ENCODE assay signal across 24 cellular contexts in the genomic region with DNA sequence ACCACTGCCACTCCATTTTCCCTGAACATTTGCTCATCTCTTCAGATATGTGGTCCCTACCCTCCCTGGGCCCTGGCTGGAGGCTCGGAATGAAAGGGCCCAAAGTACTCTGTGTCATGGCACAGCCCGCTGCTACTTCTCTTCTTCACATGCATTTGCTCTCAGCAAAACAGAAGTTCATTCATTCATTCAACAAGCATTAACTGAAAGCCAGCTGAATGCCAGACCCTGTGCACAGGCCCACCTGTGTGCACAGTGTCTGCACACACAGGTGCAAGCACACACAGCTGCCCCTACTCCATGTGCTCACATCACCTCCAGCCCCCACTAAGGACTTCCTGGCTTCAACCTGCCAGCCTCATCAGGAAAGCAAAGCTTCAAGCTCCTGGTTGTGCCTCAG. TPM values are rescaled to one million over a fixed set of nuclear protein-coding genes. Genes with fewer than 3 reads are reported as not detected.
DNase-seq lines count a peak whose midpoint lies in the region; ATAC-seq and TF ChIP-seq lines count a peak whose summit lies in the region.
"Had no signal": no experiment of that assay in that cellular context is flagged by ENCODE, and none has a peak within 500 bp of the region (broad histone marks: within the 10 kb centered on the region; RNA-seq: fewer than 3 reads in every experiment).

No MANE protein-coding gene starts in this region.

- H3K4me3 ChIP-seq in left ventricle myocardium inferior = peak overlapping the region; percentile 41
- H3K4me3 ChIP-seq in OCI-LY7 (ENCODE audit: low read depth, low read length, poor library complexity, severe bottlenecking) = no peak overlapping the region
- peak overlapping the region in 2 of 3 donors; percentile 15 to 35 for H3K4me3 ChIP-seq in skeletal muscle tissue (ENCODE audit: low read length in 3 of 3)
- H3K4me3 ChIP-seq: GM12878, GM23338, Peyer's patch had no signal

- TF ChIP-seq CTCF in left ventricle myocardium inferior (IDR thresholded peaks at IDR 0.05; ENCODE audit: borderline replicate concordance) (no peak), OCI-LY7 (conservative IDR thresholded peaks at IDR 0.05; ENCODE audit: low read length) (no peak)

- H3K4me1 ChIP-seq in left ventricle myocardium inferior (peaks cover 24% of the 10 kb centered on the region), OCI-LY7 (ENCODE audit: insufficient read depth, low read length, poor library complexity, severe bottlenecking) (peaks cover 9% of the 10 kb centered on the region), skeletal muscle tissue (ENCODE audit: control insufficient read depth in 3 of 3, insufficient read depth in 3 of 3, low read length in 3 of 3) (peaks cover 11 to 33% (median 18%) of the 10 kb centered on the region in 3 donors)

- H2AFZ ChIP-seq in OCI-LY7 (ENCODE audit: low read length) = no peak overlapping the region
- H2AFZ ChIP-seq: GM23338 had no signal

- ATAC-seq in HG03159 (IDR thresholded peaks at IDR 0.05; ENCODE audit: unreplicated experiment) = no peak
- ATAC-seq: GM12878, GM23338 had no signal

- H3K27me3 ChIP-seq in left ventricle myocardium inferior (ENCODE audit: low read depth) = peaks cover 99% of the 10 kb centered on the region
- H3K27me3 ChIP-seq in skeletal muscle tissue (ENCODE audit: control insufficient read depth in 3 of 3, insufficient read depth in 3 of 3, low read length in 3 of 3) = peaks cover 15 to 42% (median 35%) of the 10 kb centered on the region in 3 donors

- DNase-seq in left ventricle myocardium inferior (no peak), cardiac septum (ENCODE audit: low spot score) (no peak), OCI-LY7 (ENCODE audit: low spot score) (peak; percentile 27), epidermal melanocyte (ENCODE audit: insufficient read length, low spot score) (peak; percentile 5), NCI-H2171 treated with DMSO at 0.1 percent for 48 hours (lab: John Stamatoyannopoulos, UW) (no peak), G401 (ENCODE audit: low spot score) (no peak)
- DNase-seq: C1 segment of cervical spinal cord; CD4-positive, alpha-beta memory T cell; GDM1; HCEC 1CT; NCI-H1092; NCI-H1417 treated with DMSO at 0.1 percent for 48 hours; NCI-H1694 treated with DMSO at 0.1 percent for 48 hours; NCI-H2081; NCI-H524; OCI-M1; Peyer's patch; SIG-M5; SK-N-SH; SW 1271 had no signal

- no peaks in the 10 kb centered on the region for H3K36me3 ChIP-seq in left ventricle myocardium inferior
- H3K36me3 ChIP-seq in OCI-LY7 (ENCODE audit: insufficient read depth, low read length) = no peaks in the 10 kb centered on the region
- no peaks in the 10 kb centered on the region for H3K36me3 ChIP-seq in skeletal muscle tissue (ENCODE audit: control insufficient read depth in 3 of 3, insufficient read depth in 3 of 3, low read length in 3 of 3)
- H3K36me3 ChIP-seq: Peyer's patch had no signal

- H3K27ac ChIP-seq in left ventricle myocardium inferior (replicated peaks) (no peak overlapping the region), OCI-LY7 (ENCODE audit: low read depth, low read length, poor library complexity, severe bottlenecking) (no peak overlapping the region), skeletal muscle tissue (ENCODE audit: low read depth, low read length) (no peak overlapping the region)
- H3K27ac ChIP-seq: Peyer's patch had no signal

- peak overlapping the region in 1 of 3 donors; percentile 66 for H3K9ac ChIP-seq in skeletal muscle tissue (ENCODE audit: low read depth in 1 of 3, low read length in 3 of 3)
- H3K9ac ChIP-seq: SK-N-SH had no signal

- POLR2A ChIA-PET in OCI-LY7 (lab: Charles Lee) = interaction anchor here (0.7 kb wide), 1 partner anchor 17 kb away, joined by 3 read pairs; no protein-coding TSS in a partner anchor

- H3K9me3 ChIP-seq in left ventricle myocardium inferior (replicated peaks) (no peaks in the 10 kb centered on the region), OCI-LY7 (ENCODE audit: low read length) (no peaks in the 10 kb centered on the region), skeletal muscle tissue (ENCODE audit: control insufficient read depth in 3 of 3, low read length in 3 of 3) (no peaks in the 10 kb centered on the region)
- H3K9me3 ChIP-seq: SK-N-SH had no signal

- no peaks in the 10 kb centered on the region for H3K79me2 ChIP-seq in OCI-LY7 (ENCODE audit: insufficient read depth, low read depth, low read length)

- H3K4me2 ChIP-seq in OCI-LY7 (ENCODE audit: low read length) = no peak overlapping the region
- H3K4me2 ChIP-seq: GM23338, SK-N-SH had no signal

- intact Hi-C loops in left ventricle myocardium inferior (cut with micrococcal nuclease) = no loop called here
- intact Hi-C loops in cardiac septum (cut with DNase I) = no loop called here
- intact Hi-C loops in OCI-LY7 (cut with micrococcal nuclease; ENCODE audit: unreplicated experiment) = no loop called here

- H3K9me2 ChIP-seq in OCI-LY7 (ENCODE audit: insufficient read depth, low read length) = no peaks in the 10 kb centered on the region
- H3K9me2 ChIP-seq: SK-N-SH had no signal

- CTCF ChIA-PET in OCI-LY7 (lab: Charles Lee; ENCODE audit: unreplicated experiment) = no interaction called here

- BruUV-seq in OCI-LY7 (replicated peaks; lab: Mats Ljungman, UMichigan) = no TSS peak

- in situ Hi-C loops in G401 (cut with HindIII; ENCODE audit: low sequenced_read_pairs) = no loop called here

- H4K20me1 ChIP-seq in OCI-LY7 (ENCODE audit: insufficient read depth, low read length) = no peaks in the 10 kb centered on the region

RNA-seq across cellular contexts. Expression of a gene that starts 7.8 kb away (rescaled TPM):
- total RNA-seq in left ventricle myocardium inferior (not detected), cardiac septum (not detected), OCI-LY7 (2022) (not detected in 2 replicates), skeletal muscle tissue (not detected)
- not detected in 2 replicates for total RNA-seq in OCI-LY7 (2014; rRNA removed; shearing (Covaris generic))
- not detected in 2 replicates for total RNA-seq in G401 (2014; rRNA removed; shearing (Covaris generic))
- total RNA-seq: GM12878, GM23338, Peyer's patch had no signal

RNA-seq across cellular contexts. Expression of a gene that starts 13.3 kb away (rescaled TPM):
- 1.4 TPM for total RNA-seq in left ventricle myocardium inferior
- total RNA-seq in cardiac septum = 1.00 TPM
- 0.13 and 0.23 TPM in 2 replicates for total RNA-seq in OCI-LY7 (2014; rRNA removed; shearing (Covaris generic))
- 0.18 TPM in 1 of 2 replicates, not detected in the other for total RNA-seq in OCI-LY7 (2022)
- 18.8 TPM for total RNA-seq in skeletal muscle tissue
- 2.3 and 5.2 TPM in 2 replicates for total RNA-seq in G401 (2014; rRNA removed; shearing (Covaris generic))
- total RNA-seq: CD4-positive, alpha-beta memory T cell had no signal

RNA-seq across cellular contexts. Expression of a gene that starts 14.4 kb away (rescaled TPM):
- total RNA-seq in left ventricle myocardium inferior (0.44 TPM), cardiac septum (0.16 TPM), OCI-LY7 (2022) (not detected in 2 replicates), skeletal muscle tissue (0.52 TPM)
- not detected in 2 replicates for total RNA-seq in OCI-LY7 (2014; rRNA removed; shearing (Covaris generic))
- 3.9 and 10.1 TPM in 2 replicates for total RNA-seq in G401 (2014; rRNA removed; shearing (Covaris generic))
- total RNA-seq: GM23338 had no signal

RNA-seq across cellular contexts. Expression of a gene that starts 28.6 kb away (rescaled TPM):
- 49.6 TPM for total RNA-seq in left ventricle myocardium inferior
- 59.5 TPM for total RNA-seq in cardiac septum
- 41.2 and 42.9 TPM in 2 replicates for total RNA-seq in OCI-LY7 (2014; rRNA removed; shearing (Covaris generic))
- 106 and 133 TPM in 2 replicates for total RNA-seq in OCI-LY7 (2022)
- total RNA-seq in skeletal muscle tissue = 19.8 TPM
- total RNA-seq in G401 (2014; rRNA removed; shearing (Covaris generic)) = 118 and 141 TPM in 2 replicates

RNA-seq across cellular contexts. Expression of a gene that starts 32.7 kb away (rescaled TPM):
- total RNA-seq in left ventricle myocardium inferior = 104 TPM
- total RNA-seq in cardiac septum = 80.4 TPM
- 22.8 and 23.6 TPM in 2 replicates for total RNA-seq in OCI-LY7 (2014; rRNA removed; shearing (Covaris generic))
- total RNA-seq in OCI-LY7 (2022) = 41.5 and 45.9 TPM in 2 replicates
- 41.8 TPM for total RNA-seq in skeletal muscle tissue
- total RNA-seq in G401 (2014; rRNA removed; shearing (Covaris generic)) = 63.5 and 71.2 TPM in 2 replicates

Comparison
In these comparisons a context has a peak if more than half of its experiments do, and no peak if none do; other contexts are left out.
1. DNase-seq: peak in OCI-LY7 (single experiment) and epidermal melanocyte (single experiment); none in left ventricle myocardium inferior (single experiment), cardiac septum (single experiment), NCI-H2171 treated with DMSO at 0.1 percent for 48 hours (single experiment) and G401 (single experiment).